ENCODE assay signal across 1 cellular context in the genomic region with DNA sequence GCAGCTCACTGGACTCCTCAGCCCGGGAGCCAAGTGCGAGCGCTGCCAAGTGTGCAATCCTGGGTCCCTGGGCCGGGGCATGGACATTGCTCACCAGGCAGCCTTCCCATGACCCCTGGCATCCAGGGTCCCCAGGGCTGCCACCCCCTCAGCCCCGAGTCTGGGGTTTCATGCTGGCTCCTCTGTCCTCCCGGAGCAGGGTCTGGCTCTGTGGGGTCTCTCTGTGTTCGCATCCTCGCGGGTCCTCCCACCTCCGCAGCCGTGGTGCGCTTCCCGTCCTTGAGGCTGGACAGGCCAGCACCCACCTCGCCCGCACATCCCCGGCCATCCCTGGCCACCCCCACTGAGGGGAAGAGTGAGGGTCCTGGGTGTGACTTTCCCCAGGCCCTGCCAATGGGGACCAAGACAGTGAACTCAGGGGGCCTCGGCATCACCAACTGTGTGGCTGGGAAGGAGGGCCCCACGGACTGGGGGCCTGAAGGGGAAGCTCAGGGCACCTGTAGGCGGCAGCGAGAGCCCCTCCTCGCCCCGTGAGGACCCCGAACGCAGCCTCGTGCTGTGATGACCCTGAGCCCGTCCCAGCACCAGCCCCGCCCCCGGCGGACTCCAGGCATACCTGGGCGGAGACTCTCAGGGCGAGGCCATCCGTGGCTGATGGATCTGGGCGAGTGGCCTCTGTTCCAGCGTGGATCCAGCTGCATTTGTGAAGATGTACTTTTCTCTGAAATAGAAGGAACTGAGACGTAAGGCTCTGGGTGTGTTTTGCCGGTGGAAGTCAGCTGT.
TF ChIP-seq lines count a peak whose summit lies in the region.

No MANE protein-coding gene starts in this region.

TF ChIP-seq in H1, 55 proteins besides CTCF, POLR2A, EP300 and RAD21:
- no peak for TF ChIP-seq BACH1 (IDR thresholded peaks at IDR 0.05; ENCODE audit: low read length)
- TF ChIP-seq FOSL1 (IDR thresholded peaks at IDR 0.05; ENCODE audit: insufficient read depth, low read depth, low read length): no peak
- no peak for TF ChIP-seq GABPA (IDR thresholded peaks at IDR 0.05; ENCODE audit: borderline replicate concordance, insufficient read depth, low read length)
- TF ChIP-seq HDAC2 (IDR thresholded peaks at IDR 0.05; ENCODE audit: borderline replicate concordance in 1 of 2, low read depth in 2 of 2, low read length in 2 of 2): no peak
- no peak for TF ChIP-seq MAFK (IDR thresholded peaks at IDR 0.05; ENCODE audit: low read depth, low read length)
- TF ChIP-seq GTF2F1 (IDR thresholded peaks at IDR 0.05; ENCODE audit: borderline replicate concordance, low read depth, low read length): no peak
- TF ChIP-seq BRCA1 (IDR thresholded peaks at IDR 0.05; ENCODE audit: low read depth, low read length): no peak
- TF ChIP-seq NRF1 (IDR thresholded peaks at IDR 0.05; ENCODE audit: low read depth, low read length): no peak
TF ChIP-seq in H1: peak in this region for 0.
